1 cellular context compared by ENCODE assay signal in genomic region chr1:211716555-211716954, GRCh38. TPM values are rescaled to one million over a fixed set of nuclear protein-coding genes. Genes with fewer than 3 reads are reported as not detected.
"Had no signal": no experiment of that assay in that cellular context is flagged by ENCODE, and none has a peak within 500 bp of the region (broad histone marks: within the 10 kb centered on the region; RNA-seq: fewer than 3 reads in every experiment).

No MANE protein-coding gene starts in this region.

RNA-seq across cellular contexts. Expression of gene NEK2, which starts 41.1 kb away (rescaled TPM):
- total RNA-seq: ureter had no signal
